Comparison of ENCODE assay signal across 21 cellular contexts in the genomic region with DNA sequence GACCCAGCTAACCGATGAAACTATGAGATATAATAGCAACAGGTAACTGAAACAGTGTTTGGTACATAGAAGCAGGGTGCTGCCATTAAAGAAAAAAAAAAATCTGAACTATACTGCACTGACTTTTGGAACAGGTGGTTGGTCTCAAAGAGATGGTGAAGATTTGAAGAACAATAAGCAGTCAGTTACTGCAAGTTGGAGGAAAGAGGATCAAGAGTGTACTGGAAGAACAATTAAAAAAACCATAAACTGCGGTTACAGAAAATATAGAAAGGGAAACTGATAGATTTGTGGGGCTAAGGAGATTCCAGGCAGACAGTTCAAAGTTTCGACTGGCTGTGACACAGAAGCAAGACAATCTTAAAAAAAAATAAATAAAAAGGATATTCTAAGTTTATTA.
"Had no signal": no experiment of that assay in that cellular context is flagged by ENCODE, and none has a peak within 500 bp of the region (broad histone marks: within the 10 kb centered on the region; RNA-seq: fewer than 3 reads in every experiment).

No MANE protein-coding gene starts in this region.

- H3K27me3 ChIP-seq: MG63, SJCRH30 had no signal

- H3K36me3 ChIP-seq: MG63 had no signal

- H3K9me3 ChIP-seq: MG63, SJCRH30 had no signal

- H3K4me3 ChIP-seq: MG63, SJCRH30 had no signal

- H3K27ac ChIP-seq: HL-60, SJCRH30 had no signal

- ATAC-seq: Panc1, PC-3, Right ventricle myocardium inferior had no signal

- H3K4me1 ChIP-seq: SJCRH30 had no signal

- DNase-seq: Karpas-422, KG1, MG63, NCI-H1092, NCI-H1105 treated with DMSO at 0.1 percent for 48 hours, NCI-H1417 treated with DMSO at 0.1 percent for 48 hours, NCI-H146, NCI-H1694 treated with DMSO at 0.1 percent for 48 hours, NCI-H1930, NCI-H2081, NCI-H2107, NCI-H2227 treated with DMSO at 0.1 percent for 48 hours, NCI-H524, NCI-H526 treated with DMSO at 0.1 percent for 48 hours, NCI-H748 treated with DMSO at 0.1 percent for 48 hours, PC-3, SHP77 treated with DMSO at 0.1 percent for 48 hours had no signal
